1 cellular context compared by ENCODE assay signal in genomic region chr12:55737581-55738112, GRCh38.
TF ChIP-seq lines count a peak whose summit lies in the region.

No MANE protein-coding gene starts in this region.

TF ChIP-seq in HepG2, 621 proteins besides CTCF, POLR2A, EP300 and RAD21:
- no peak for TF ChIP-seq ZNF709 (CRISPR knock-in tag; IDR thresholded peaks at IDR 0.05)
- TF ChIP-seq CENPX (CRISPR knock-in tag; IDR thresholded peaks at IDR 0.05): no peak
- no peak for TF ChIP-seq GMEB2 (CRISPR knock-in tag; IDR thresholded peaks at IDR 0.05; ENCODE audit: low read depth)
- TF ChIP-seq ZNF598 (CRISPR knock-in tag; IDR thresholded peaks at IDR 0.05; ENCODE audit: borderline replicate concordance): 0 out of 2 replicates have a peak, but pooled peaks have one; percentile 4
- no peak for TF ChIP-seq ZNF570 (CRISPR knock-in tag; IDR thresholded peaks at IDR 0.05; ENCODE audit: borderline replicate concordance)
- TF ChIP-seq ATF7 (IDR thresholded peaks at IDR 0.05): no peak
- 0 out of 2 replicates have a peak, but pooled peaks have one; percentile 38 for TF ChIP-seq ATF7 (CRISPR knock-in tag; IDR thresholded peaks at IDR 0.05)
- peak; percentile 48; the same call in 1 of the 2 replicates for TF ChIP-seq ATF1 (CRISPR knock-in tag; IDR thresholded peaks at IDR 0.05)
- 0 out of 2 replicates have a peak, but pooled peaks have one; percentile 8 for TF ChIP-seq SP4 (CRISPR knock-in tag; IDR thresholded peaks at IDR 0.05)
